In genomic region chr15:89359471-89360293, GRCh38 we compare ENCODE assay signal across 10 cellular contexts. TPM values are rescaled to one million over a fixed set of nuclear protein-coding genes. Genes with fewer than 3 reads are reported as not detected.
DNase-seq lines count a peak whose midpoint lies in the region; ATAC-seq and TF ChIP-seq lines count a peak whose summit lies in the region.
"Had no signal": no experiment of that assay in that cellular context is flagged by ENCODE, and none has a peak within 500 bp of the region (broad histone marks: within the 10 kb centered on the region; RNA-seq: fewer than 3 reads in every experiment).

No MANE protein-coding gene starts in this region.

- TF ChIP-seq POLR2A in HCT116 (IDR thresholded peaks at IDR 0.05; ENCODE audit: borderline replicate concordance, extremely low read depth, insufficient read depth, insufficient read length), result no peak

- H4K20me1 ChIP-seq in HCT116 (ENCODE audit: insufficient read depth), result no peaks in the 10 kb centered on the region

- peaks cover 0 to 3% (median 0%) of the 10 kb centered on the region in 5 donors for H3K9me3 Mint-ChIP-seq in CD8-positive, alpha-beta memory T cell

- no peaks in the 10 kb centered on the region for H3K9me3 ChIP-seq in CD8-positive, alpha-beta memory T cell (ENCODE audit: low read length)
- H3K9me3 ChIP-seq in HCT116 (ENCODE audit: control insufficient read depth in 1 of 2, insufficient read depth in 1 of 2, low read depth in 1 of 2, low read length in 2 of 2) (no peaks in the 10 kb centered on the region), ascending aorta (no peaks in the 10 kb centered on the region), neuron (ENCODE audit: low read length) (no peaks in the 10 kb centered on the region)
- H3K9me3 ChIP-seq: prostate gland had no signal

- peaks cover 78 to 82% of the 10 kb centered on the region in 2 donors for H3K27me3 Mint-ChIP-seq in CD8-positive, alpha-beta memory T cell

- no peak overlapping the region for H3K27ac ChIP-seq in CD8-positive, alpha-beta memory T cell (ENCODE audit: low read depth, low read length)
- H3K27ac ChIP-seq in HCT116 (ENCODE audit: low read depth, low read length) (no peak overlapping the region), ascending aorta (no peak overlapping the region)
- H3K27ac ChIP-seq: prostate gland had no signal

- no peak for DNase-seq in CD8-positive, alpha-beta memory T cell
- DNase-seq in HCT116 (ENCODE audit: low read depth, low spot score) (no peak), ascending aorta (ENCODE audit: low spot score in 2 of 2) (no peak), NCI-H524 (lab: John Stamatoyannopoulos, UW) (no peak), NAMALWA (ENCODE audit: low spot score) (no peak)
- DNase-seq: DMS153; stimulated activated CD4-positive, alpha-beta T cell treated with anti-CD3 and anti-CD28 coated beads, Interleukin-4, amount 100 ng/mL, for 1 hour had no signal

- peaks cover 15% of the 10 kb centered on the region for H3K4me1 ChIP-seq in CD8-positive, alpha-beta memory T cell (ENCODE audit: insufficient read depth, low read length)
- H3K4me1 ChIP-seq in HCT116 (ENCODE audit: control insufficient read depth in 1 of 2, insufficient read depth in 2 of 2, low read length in 2 of 2), result peaks cover 2 to 16% of the 10 kb centered on the region in 2 experiments; a peak in 1 of 4 replicates
- H3K4me1 ChIP-seq in ascending aorta, result peaks cover 3 to 8% of the 10 kb centered on the region in 2 donors
- peaks cover 58% of the 10 kb centered on the region for H3K4me1 ChIP-seq in neuron (ENCODE audit: insufficient read depth, low read length)

- no TSS peak for BruUV-seq in HCT116 (replicated peaks; lab: Mats Ljungman, UMichigan)

- H3K9ac ChIP-seq in HCT116 (ENCODE audit: low read length), result no peak overlapping the region

- H3K4me3 Mint-ChIP-seq in CD8-positive, alpha-beta memory T cell, result peak overlapping the region in 5 of 7 donors; percentile 11 to 83 (median 60)

- ATAC-seq in HCT116 (no peak), HG02885 (IDR thresholded peaks at IDR 0.05; ENCODE audit: poor library complexity, unreplicated experiment) (no peak)

- H3K4me1 Mint-ChIP-seq in CD8-positive, alpha-beta memory T cell, result peaks cover 10 to 35% (median 16%) of the 10 kb centered on the region in 3 donors

- no peak overlapping the region for H3K4me3 ChIP-seq in CD8-positive, alpha-beta memory T cell (ENCODE audit: low read length)
- H3K4me3 ChIP-seq in HCT116 (replicated peaks in 1 of 2; ENCODE audit: low read depth in 1 of 2, low read length in 2 of 2), result no peak overlapping the region
- H3K4me3 ChIP-seq in ascending aorta, result peak overlapping the region; percentile 15 to 60
- H3K4me3 ChIP-seq in neuron (ENCODE audit: low read length), result peak overlapping the region; percentile 56

- peaks cover 70% of the 10 kb centered on the region for H3K27me3 ChIP-seq in CD8-positive, alpha-beta memory T cell (ENCODE audit: insufficient read depth, low read length, poor library complexity, severe bottlenecking)
- peaks cover 10% of the 10 kb centered on the region; the same call in 1 of the 2 replicates for H3K27me3 ChIP-seq in HCT116 (ENCODE audit: insufficient read depth, low read length)
- peaks cover 35% of the 10 kb centered on the region for H3K27me3 ChIP-seq in ascending aorta
- peaks cover 40% of the 10 kb centered on the region for H3K27me3 ChIP-seq in neuron (ENCODE audit: insufficient read depth, low read length)

- peaks cover 0 to 2% (median 0%) of the 10 kb centered on the region in 3 donors for H3K36me3 Mint-ChIP-seq in CD8-positive, alpha-beta memory T cell

- no peak for TF ChIP-seq RAD21 in HCT116 (IDR thresholded peaks at IDR 0.05; ENCODE audit: low read depth)

- intact Hi-C loops in HCT116 (cut with micrococcal nuclease) (loop anchor here (5.0 kb wide), 2 partner anchors 58 to 198 kb away; no protein-coding TSS in a partner anchor), ascending aorta (cut with DNase I) (no loop called here)

- no peak overlapping the region for H3K27ac Mint-ChIP-seq in CD8-positive, alpha-beta memory T cell

- H2AFZ ChIP-seq in HCT116 (ENCODE audit: low read depth, low read length, poor library complexity, severe bottlenecking) (no peak overlapping the region), neuron (ENCODE audit: low read depth, low read length) (peak overlapping the region; percentile 80)

- H3K36me3 ChIP-seq in CD8-positive, alpha-beta memory T cell (ENCODE audit: insufficient read depth, low read length), result no peaks in the 10 kb centered on the region
- H3K36me3 ChIP-seq in HCT116 (ENCODE audit: control insufficient read depth in 1 of 2, insufficient read depth in 2 of 2, low read length in 2 of 2) (no peaks in the 10 kb centered on the region), ascending aorta (no peaks in the 10 kb centered on the region), neuron (ENCODE audit: insufficient read depth, low read length) (no peaks in the 10 kb centered on the region)
- H3K36me3 ChIP-seq: prostate gland had no signal

- peak overlapping the region; percentile 83 for H3K4me2 ChIP-seq in HCT116 (ENCODE audit: low read length)

- no peaks in the 10 kb centered on the region for H3K9me2 ChIP-seq in HCT116 (ENCODE audit: insufficient read depth)

- TF ChIP-seq CTCF in HCT116 (IDR thresholded peaks at IDR 0.05 in 2 of 3, conservative IDR thresholded peaks at IDR 0.05 in 1 of 3; ENCODE audit: borderline replicate concordance in 1 of 3, insufficient read depth in 1 of 3, low read depth in 2 of 3, low read length in 2 of 3) (no peak), ascending aorta (IDR thresholded peaks at IDR 0.05) (no peak)

- H3K79me2 ChIP-seq in HCT116 (ENCODE audit: insufficient read depth, low read length), result no peaks in the 10 kb centered on the region

- CTCF ChIA-PET in CD8-positive, alpha-beta memory T cell (lab: Charles Lee), result interaction anchor here (0.9 to 6.1 kb wide), 28 partner anchors 9 to 448 kb away, joined by 3 to 82 read pairs (median 12); partner anchors contain the start of gene POLG
- CTCF ChIA-PET in HCT116 (lab: Charles Lee), result interaction anchor here (0.8 to 5.8 kb wide), 34 partner anchors 9 to 298 kb away, joined by 3 to 185 read pairs (median 5); partner anchors contain the start of genes POLG and TICRR

- POLR2A ChIA-PET in CD8-positive, alpha-beta memory T cell (lab: Charles Lee), result interaction anchor here (0.9 kb wide), 1 partner anchor 69 kb away, joined by 3 read pairs; no protein-coding TSS in a partner anchor
- POLR2A ChIA-PET in HCT116 (lab: Charles Lee), result interaction anchor here (1.1 kb wide), 1 partner anchor 13 kb away, joined by 3 read pairs; no protein-coding TSS in a partner anchor

- RAD21 ChIA-PET in HCT116 (lab: Charles Lee; ENCODE audit: low non-redundant PET in 1 of 2, low total read pairs in 2 of 2, uncharacterized antibody in 2 of 2, unreplicated experiment in 2 of 2), result interaction anchor here (1.1 to 1.3 kb wide), 3 partner anchors 64 to 112 kb away, joined by 4 to 14 read pairs (median 11); no protein-coding TSS in a partner anchor

TF ChIP-seq in HCT116, 20 proteins besides CTCF, POLR2A, EP300 and RAD21 (continues in another document):
- TF ChIP-seq CBX3 (IDR thresholded peaks at IDR 0.05; ENCODE audit: low read depth), result no peak
- TF ChIP-seq JUND (IDR thresholded peaks at IDR 0.05), result no peak
- no peak for TF ChIP-seq EZH2phosphoT487 (IDR thresholded peaks at IDR 0.05; ENCODE audit: borderline replicate concordance)
- TF ChIP-seq ZFX (IDR thresholded peaks at IDR 0.05), result no peak
- TF ChIP-seq SP1 (IDR thresholded peaks at IDR 0.05; ENCODE audit: low read depth), result no peak
- TF ChIP-seq TCF7L2 (IDR thresholded peaks at IDR 0.05; ENCODE audit: borderline replicate concordance, extremely low read depth, insufficient read depth, insufficient read length), result no peak
- TF ChIP-seq ATF3 (IDR thresholded peaks at IDR 0.05), result no peak
- TF ChIP-seq SIN3A (IDR thresholded peaks at IDR 0.05; ENCODE audit: low read depth), result no peak
- TF ChIP-seq REST (IDR thresholded peaks at IDR 0.05; ENCODE audit: low read depth), result no peak
- no peak for TF ChIP-seq EGR1 (IDR thresholded peaks at IDR 0.05; ENCODE audit: low read depth)
- no peak for TF ChIP-seq FOSL1 (IDR thresholded peaks at IDR 0.05; ENCODE audit: low read depth)
- TF ChIP-seq SRF (IDR thresholded peaks at IDR 0.05; ENCODE audit: low read depth), result no peak
- no peak for TF ChIP-seq MAX (IDR thresholded peaks at IDR 0.05)
- no peak for TF ChIP-seq YY1 (IDR thresholded peaks at IDR 0.05; ENCODE audit: extremely low read depth, insufficient replicate concordance, low read depth, low read length)

RNA-seq across cellular contexts. Expression of gene POLG, which starts 25.1 kb away (rescaled TPM):
- 100 to 1,000 TPM; 106 to 110 TPM for total RNA-seq in CD8-positive, alpha-beta memory T cell
- 56.0 TPM for polyA plus RNA-seq in CD8-positive, alpha-beta memory T cell
- total RNA-seq in HCT116 (2021; ENCODE audit: unreplicated experiment), result 72.7 TPM
- 47.7 and 50.2 TPM in 2 replicates for polyA plus RNA-seq in HCT116 (2012)
- 69.1 TPM for total RNA-seq in ascending aorta

Comparison
In these comparisons a context has a peak if more than half of its experiments do, and no peak if none do; other contexts are left out.
1. H3K4me3 ChIP-seq: peak in ascending aorta (2 of 2) and neuron (single experiment); none in CD8-positive, alpha-beta memory T cell (single experiment) and HCT116 (0 of 2).